Comparison of ENCODE assay signal across 8 cellular contexts in genomic region chr7:55280031-55280454, GRCh38.
A peak's percentile ranks its signal among the peaks of the same experiment; 100 is the strongest.
DNase-seq lines count a peak whose midpoint lies in the region; ATAC-seq and TF ChIP-seq lines count a peak whose summit lies in the region.

No MANE protein-coding gene starts in this region.

- peak; percentile 64 for TF ChIP-seq CTCF in BE2C (IDR thresholded peaks at IDR 0.05; ENCODE audit: low read depth, low read length)

- no peak overlapping the region for H3K4me3 ChIP-seq in BE2C (ENCODE audit: low read depth, low read length)

- ATAC-seq in GM18870 (IDR thresholded peaks at IDR 0.05; ENCODE audit: unreplicated experiment) (peak; percentile 88), HG03066 (IDR thresholded peaks at IDR 0.05; ENCODE audit: low read depth, unreplicated experiment) (peak; percentile 94), left lobe of liver (peak; percentile 99)
- ATAC-seq in activated CD4-positive, CD25-positive, alpha-beta regulatory T cell treated with anti-CD3 and anti-CD28 coated beads, Interleukin-2, amount 50 U/mL, for 24 hours, result peak; percentile 54 to 85

- DNase-seq in BE2C (peak; percentile 82), NCI-H2227 treated with DMSO at 0.1 percent for 48 hours (lab: John Stamatoyannopoulos, UW) (peak; percentile 50), cerebellar cortex (ENCODE audit: low spot score) (peak; percentile 83), left lobe of liver (ENCODE audit: low spot score) (peak; percentile 55)
- DNase-seq in stimulated activated CD4-positive, alpha-beta T cell treated with anti-CD3 and anti-CD28 coated beads, TNF-alpha, amount 100 ng/mL, for 24 hours (ENCODE audit: low read depth in 3 of 3), result peak; percentile 15 to 38 (median 28)

- H3K27me3 ChIP-seq in BE2C, result no peaks in the 10 kb centered on the region

- no peaks in the 10 kb centered on the region for H3K9me3 ChIP-seq in BE2C

- H3K36me3 ChIP-seq in BE2C, result no peaks in the 10 kb centered on the region

- H3K4me1 ChIP-seq in BE2C, result no peaks in the 10 kb centered on the region

Comparison
In these comparisons a context has a peak if more than half of its experiments do, and no peak if none do; other contexts are left out.
1. DNase-seq: peak in every context shown above with its lines; median percentile 83 in cerebellar cortex; 82 in BE2C; 55 in left lobe of liver; 50 in NCI-H2227 treated with DMSO at 0.1 percent for 48 hours; 28 in stimulated activated CD4-positive, alpha-beta T cell treated with anti-CD3 and anti-CD28 coated beads, TNF-alpha, amount 100 ng/mL, for 24 hours.